1 cellular context compared by ENCODE assay signal in the genomic region with DNA sequence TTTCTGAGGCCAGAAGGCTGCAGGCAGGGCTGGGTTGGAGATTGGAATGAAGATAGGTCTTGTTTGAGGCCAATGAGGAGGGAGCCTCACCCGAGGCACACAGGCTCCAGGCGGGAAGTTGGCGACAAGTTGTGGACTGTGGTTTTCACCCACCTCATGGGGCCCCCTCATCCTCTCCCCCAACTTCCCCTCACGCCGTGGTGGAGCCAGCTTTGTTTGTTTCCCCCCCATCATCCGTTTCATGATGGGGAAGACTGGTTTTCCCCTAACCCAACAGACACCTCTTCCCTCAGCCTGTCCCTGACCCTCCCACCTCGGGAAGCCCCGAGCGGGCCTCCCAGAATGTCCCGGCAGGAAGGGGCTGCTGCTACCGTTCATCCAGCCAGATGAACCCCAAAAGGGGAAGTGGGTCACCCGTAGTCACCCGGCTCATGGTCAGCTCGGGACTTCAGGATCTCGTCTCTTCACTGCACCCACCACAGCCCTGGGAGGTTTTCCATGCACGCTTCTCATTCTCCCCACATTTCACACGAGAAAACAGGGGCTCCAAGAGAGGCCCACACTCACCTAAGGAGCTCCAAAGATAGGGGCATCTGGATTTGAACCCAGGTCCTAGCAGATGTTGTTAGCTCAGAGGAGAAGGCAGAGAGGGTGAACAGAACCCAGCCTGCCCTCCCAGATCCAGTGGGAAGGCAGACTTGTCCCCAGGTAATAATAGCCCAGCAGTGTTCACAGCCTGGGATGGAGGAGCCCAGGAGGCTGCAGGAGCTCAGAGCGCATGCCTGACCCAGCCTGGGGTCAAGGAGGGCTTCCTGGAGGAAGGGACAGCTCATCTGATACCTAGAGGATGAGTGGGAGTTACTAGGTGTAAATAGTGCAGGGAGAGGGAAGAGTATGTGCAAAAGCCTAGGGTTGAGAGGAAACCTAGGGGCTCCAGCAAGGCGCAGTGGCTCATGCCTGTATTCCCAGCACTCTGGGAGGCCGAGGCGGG.
TF ChIP-seq lines count a peak whose summit lies in the region.

No MANE protein-coding gene starts in this region.

TF ChIP-seq in endothelial cell of umbilical vein, 7 proteins besides CTCF, POLR2A, EP300 and RAD21:
- no peak for TF ChIP-seq POLR2AphosphoS5 (IDR thresholded peaks at IDR 0.05; ENCODE audit: insufficient read depth, low read depth, low read length)
- peak; percentile 65 for TF ChIP-seq GATA2 (IDR thresholded peaks at IDR 0.05; ENCODE audit: insufficient read depth, insufficient read length, low read depth, low read length)
- no peak for TF ChIP-seq MYC (IDR thresholded peaks at IDR 0.05; ENCODE audit: low read depth, low read length)
- TF ChIP-seq MAX (IDR thresholded peaks at IDR 0.05; ENCODE audit: insufficient read depth, insufficient read length), result no peak
- TF ChIP-seq FOS (IDR thresholded peaks at IDR 0.05; ENCODE audit: borderline replicate concordance, insufficient read depth, low read length), result peak; percentile 36
- no peak for TF ChIP-seq JUN (IDR thresholded peaks at IDR 0.05; ENCODE audit: borderline replicate concordance, insufficient read depth, insufficient read length, low read depth)
- TF ChIP-seq EZH2 (IDR thresholded peaks at IDR 0.05; ENCODE audit: borderline replicate concordance, low read depth, low read length, severe bottlenecking), result no peak
